16 cellular contexts compared by ENCODE assay signal in genomic region chr6:130032758-130033323, GRCh38.
"Had no signal": no experiment of that assay in that cellular context is flagged by ENCODE, and none has a peak within 500 bp of the region (broad histone marks: within the 10 kb centered on the region; RNA-seq: fewer than 3 reads in every experiment).

No MANE protein-coding gene starts in this region.

- H3K27ac Mint-ChIP-seq: T-cell had no signal

- ATAC-seq: body of pancreas, esophagus mucosa, left lobe of liver, T-cell had no signal

- FAIRE-seq: colon, endometrium, keratinocyte had no signal

- H3K9me3 Mint-ChIP-seq: T-cell had no signal

- H3K27me3 Mint-ChIP-seq: T-cell had no signal

- DNase-seq: activated CD4-positive, alpha-beta T cell treated with anti-CD3 and anti-CD28 coated beads for 48 hours; activated naive CD4-positive, alpha-beta T cell treated with Interleukin-2 at 50 U/mL for 16 hours; activated T-cell treated with anti-CD3 and anti-CD28 coated beads for 4 hours; amygdala; body of pancreas; caudate nucleus; stimulated activated CD4-positive, alpha-beta T cell treated with anti-CD3 and anti-CD28 coated beads, Interleukin-12 subunit alpha, Interleukin-12 subunit beta, amount 100 ng/mL, for 4 hours; stimulated activated CD4-positive, alpha-beta T cell treated with anti-CD3 and anti-CD28 coated beads, Interleukin-2, amount 100 ng/mL, for 24 hours; T-cell; T1000; thyroid gland had no signal
